7 cellular contexts compared by ENCODE assay signal in genomic region chr9:71249729-71250317, GRCh38.
A peak's percentile ranks its signal among the peaks of the same experiment; 100 is the strongest.
DNase-seq lines count a peak whose midpoint lies in the region; TF ChIP-seq lines count a peak whose summit lies in the region.

No MANE protein-coding gene starts in this region.

- H3K4me2 ChIP-seq in GM23248 (ENCODE audit: unreplicated experiment) (no peak overlapping the region), Loucy (ENCODE audit: low read depth, low read length, poor library complexity, severe bottlenecking) (peak overlapping the region; percentile 55)

- no peaks in the 10 kb centered on the region for H3K36me3 Mint-ChIP-seq in progenitor cell of endocrine pancreas (ENCODE audit: insufficient read depth)

- H3K27me3 ChIP-seq in GM23248 (replicated peaks; ENCODE audit: insufficient read depth) (peaks cover 3% of the 10 kb centered on the region; the same call in 1 of the 2 replicates), Loucy (ENCODE audit: insufficient read depth, low read length, poor library complexity, severe bottlenecking) (no peaks in the 10 kb centered on the region)

- no peaks in the 10 kb centered on the region for H4K20me1 ChIP-seq in GM23248 (ENCODE audit: insufficient read depth)
- H4K20me1 ChIP-seq in Loucy (ENCODE audit: insufficient read depth, low read length, poor library complexity, severe bottlenecking) = no peaks in the 10 kb centered on the region

- H3K4me1 Mint-ChIP-seq in progenitor cell of endocrine pancreas (ENCODE audit: low read depth) = peaks cover 8% of the 10 kb centered on the region

- no peak overlapping the region for H3K27ac ChIP-seq in GM23248

- H3K4me1 ChIP-seq in GM23248 (ENCODE audit: insufficient read depth) = no peaks in the 10 kb centered on the region
- H3K4me1 ChIP-seq in Loucy (ENCODE audit: insufficient read depth, low read length, poor library complexity, severe bottlenecking) = peaks cover 8% of the 10 kb centered on the region

- DNase-seq in GM12864 (ENCODE audit: low read depth) = no peak
- DNase-seq in GM23248 = peak; percentile 80
- DNase-seq in SW480 (ENCODE audit: low spot score) = peak; percentile 66
- DNase-seq in foreskin melanocyte = peak; percentile 73
- DNase-seq in progenitor cell of endocrine pancreas (ENCODE audit: low spot score, unreplicated experiment) = no peak
- DNase-seq in NCI-H1048 (lab: John Stamatoyannopoulos, UW) = no peak

- H3K36me3 ChIP-seq in GM23248 (ENCODE audit: low read depth) = no peaks in the 10 kb centered on the region
- H3K36me3 ChIP-seq in Loucy (ENCODE audit: insufficient read depth, low read length) = no peaks in the 10 kb centered on the region

- 0 to 3% methylated on average over 5 of the region's 5 CpGs for WGBS in GM23248 (ENCODE audit: low coverage in 1 of 2, low lambda C conversion rate in 2 of 2, missing lambda C conversion rate in 2 of 2), 2 experiments

- peak; percentile 56 for TF ChIP-seq CTCF in GM12864 (IDR thresholded peaks at IDR 0.05; ENCODE audit: low read depth, low read length, missing control alignments)
- TF ChIP-seq CTCF in Loucy (conservative IDR thresholded peaks at IDR 0.05; ENCODE audit: low read length) = peak; percentile 98
- peak; percentile 79 for TF ChIP-seq CTCF in progenitor cell of endocrine pancreas (IDR thresholded peaks at IDR 0.05; ENCODE audit: unreplicated experiment)

- H3K79me2 ChIP-seq in GM23248 (ENCODE audit: insufficient read depth) (no peaks in the 10 kb centered on the region), Loucy (ENCODE audit: insufficient read depth, low read length) (no peaks in the 10 kb centered on the region)

- H2AFZ ChIP-seq in GM23248 = no peak overlapping the region
- peak overlapping the region; percentile 87 for H2AFZ ChIP-seq in Loucy (ENCODE audit: low read length)

- in situ Hi-C loops in GM23248 (cut with MboI) = loop anchor here (5.0 to 10.0 kb wide), 2 partner anchors 323 to 595 kb away; no protein-coding TSS in a partner anchor

- H3K9me2 ChIP-seq in GM23248 (ENCODE audit: insufficient read depth) (no peaks in the 10 kb centered on the region), Loucy (replicated peaks; ENCODE audit: low read depth, low read length) (no peaks in the 10 kb centered on the region)

- H3K9me3 Mint-ChIP-seq in progenitor cell of endocrine pancreas (ENCODE audit: low read depth) = no peaks in the 10 kb centered on the region

- no peaks in the 10 kb centered on the region for H3K27me3 Mint-ChIP-seq in progenitor cell of endocrine pancreas

- H3K27ac Mint-ChIP-seq in progenitor cell of endocrine pancreas = no peak overlapping the region

- H3K4me3 Mint-ChIP-seq in progenitor cell of endocrine pancreas (ENCODE audit: low read depth) = no peak overlapping the region

- H3K9me3 ChIP-seq in GM23248 (ENCODE audit: low read depth) (no peaks in the 10 kb centered on the region), Loucy (ENCODE audit: insufficient read depth, low read depth, low read length) (no peaks in the 10 kb centered on the region)

- H3F3A ChIP-seq in GM23248 (ENCODE audit: insufficient read depth) = no peaks in the 10 kb centered on the region
- no peaks in the 10 kb centered on the region for H3F3A ChIP-seq in Loucy (ENCODE audit: low read depth)

- H3K4me3 ChIP-seq in GM12864 (ENCODE audit: low read depth, low read length) (no peak overlapping the region), GM23248 (no peak overlapping the region), Loucy (ENCODE audit: low read length, poor library complexity, severe bottlenecking) (peak overlapping the region; percentile 48)

- H3K9ac ChIP-seq in GM23248 = no peak overlapping the region
- H3K9ac ChIP-seq in Loucy (ENCODE audit: low read depth, low read length, poor library complexity, severe bottlenecking) = no peak overlapping the region

Comparison
In these comparisons a context has a peak if more than half of its experiments do, and no peak if none do; other contexts are left out.
1. DNase-seq: peak in GM23248 (single experiment), SW480 (single experiment) and foreskin melanocyte (single experiment); none in GM12864 (single experiment), progenitor cell of endocrine pancreas (single experiment) and NCI-H1048 (single experiment).
2. Peak in every context shown above with its lines, with median percentiles within 50 percentile points of each other: CTCF ChIP-seq.